ENCODE assay signal across 9 cellular contexts in genomic region chr17:43779145-43780125, GRCh38. TPM values are rescaled to one million over a fixed set of nuclear protein-coding genes. Genes with fewer than 3 reads are reported as not detected.
A peak's percentile ranks its signal among the peaks of the same experiment; 100 is the strongest.
DNase-seq lines count a peak whose midpoint lies in the region; ATAC-seq and TF ChIP-seq lines count a peak whose summit lies in the region.
"Had no signal": no experiment of that assay in that cellular context is flagged by ENCODE, and none has a peak within 500 bp of the region (broad histone marks: within the 10 kb centered on the region; RNA-seq: fewer than 3 reads in every experiment).

No MANE protein-coding gene starts in this region.

- no peak overlapping the region for H3K27ac ChIP-seq in SK-N-MC

- H3K9me3 Mint-ChIP-seq in endothelial cell (ENCODE audit: unreplicated experiment) (no peaks in the 10 kb centered on the region), nephron (no peaks in the 10 kb centered on the region)

- H3K4me3 Mint-ChIP-seq in endothelial cell (ENCODE audit: unreplicated experiment) = peak overlapping the region; percentile 86
- H3K4me3 Mint-ChIP-seq in nephron = peak overlapping the region; percentile 76 to 85 (median 77)

- peak overlapping the region; percentile 98 for H3K4me3 ChIP-seq in SK-N-MC

- TF ChIP-seq CTCF in endothelial cell (IDR thresholded peaks at IDR 0.05; ENCODE audit: unreplicated experiment) (no peak), nephron (IDR thresholded peaks at IDR 0.05; ENCODE audit: unreplicated experiment in 3 of 3) (no peak)

- H3K27me3 Mint-ChIP-seq in endothelial cell (ENCODE audit: unreplicated experiment) (peaks cover 6% of the 10 kb centered on the region), nephron (ENCODE audit: low read depth) (peaks cover 23% of the 10 kb centered on the region)

- peaks cover 4% of the 10 kb centered on the region; the same call in 1 of the 2 replicates for H3K36me3 ChIP-seq in SK-N-MC (ENCODE audit: insufficient read depth, low read length)

- DNase-seq in D341Med (ENCODE audit: low spot score) = peak; percentile 36
- no peak for DNase-seq in SK-N-MC (ENCODE audit: low read depth, low spot score)
- peak; percentile 57 for DNase-seq in endothelial cell (ENCODE audit: low spot score)
- no peak for DNase-seq in NCI-H69 (lab: John Stamatoyannopoulos, UW)
- DNase-seq in NCI-H2029 treated with DMSO at 0.1 percent for 48 hours (lab: John Stamatoyannopoulos, UW) = no peak

- H3K9me3 ChIP-seq in SK-N-MC (ENCODE audit: low read depth, low read length) = no peaks in the 10 kb centered on the region

- H3K4me1 Mint-ChIP-seq in endothelial cell (ENCODE audit: unreplicated experiment) = peaks cover 21% of the 10 kb centered on the region
- H3K4me1 Mint-ChIP-seq in nephron = peaks cover 15% of the 10 kb centered on the region

- peak; percentile 13 for ATAC-seq in HG03103 (IDR thresholded peaks at IDR 0.05; ENCODE audit: low read depth, unreplicated experiment)
- no peak for ATAC-seq in GM18519 (IDR thresholded peaks at IDR 0.05; ENCODE audit: low FRiP score, unreplicated experiment)

- peak overlapping the region; percentile 72 for H3K9ac ChIP-seq in SK-N-MC (ENCODE audit: insufficient read length)

- H3K27ac Mint-ChIP-seq in endothelial cell (ENCODE audit: unreplicated experiment) (peak overlapping the region; percentile 82), nephron (peak overlapping the region in 2 of 3 experiments; percentile 9 to 63)

- H3K36me3 Mint-ChIP-seq in endothelial cell (ENCODE audit: low read depth, unreplicated experiment) (peaks cover 4% of the 10 kb centered on the region), nephron (ENCODE audit: low read depth) (peaks cover 13% of the 10 kb centered on the region)

RNA-seq across cellular contexts. Expression of gene DUSP3, which starts 0.7 kb away (rescaled TPM):
- total RNA-seq in endothelial cell (ENCODE audit: unreplicated experiment) = 41.4 TPM

RNA-seq across cellular contexts. Expression of gene CFAP97D1, which starts 0.8 kb away (rescaled TPM):
- 0.10 TPM for total RNA-seq in endothelial cell (ENCODE audit: unreplicated experiment)
- total RNA-seq: RPMI7951 had no signal

RNA-seq across cellular contexts. Expression of gene SOST, which starts 20.8 kb away (rescaled TPM):
- total RNA-seq in endothelial cell (ENCODE audit: unreplicated experiment) = 29.6 TPM
- total RNA-seq: RPMI7951 had no signal

RNA-seq across cellular contexts. Expression of gene MPP3, which starts 53.5 kb away (rescaled TPM):
- 5.2 TPM for total RNA-seq in endothelial cell (ENCODE audit: unreplicated experiment)

Comparison
In these comparisons a context has a peak if more than half of its experiments do, and no peak if none do; other contexts are left out.
1. DNase-seq: peak in D341Med (single experiment) and endothelial cell (single experiment); none in SK-N-MC (single experiment), NCI-H69 (single experiment) and NCI-H2029 treated with DMSO at 0.1 percent for 48 hours (single experiment).